ENCODE assay signal across 1 cellular context in the genomic region with DNA sequence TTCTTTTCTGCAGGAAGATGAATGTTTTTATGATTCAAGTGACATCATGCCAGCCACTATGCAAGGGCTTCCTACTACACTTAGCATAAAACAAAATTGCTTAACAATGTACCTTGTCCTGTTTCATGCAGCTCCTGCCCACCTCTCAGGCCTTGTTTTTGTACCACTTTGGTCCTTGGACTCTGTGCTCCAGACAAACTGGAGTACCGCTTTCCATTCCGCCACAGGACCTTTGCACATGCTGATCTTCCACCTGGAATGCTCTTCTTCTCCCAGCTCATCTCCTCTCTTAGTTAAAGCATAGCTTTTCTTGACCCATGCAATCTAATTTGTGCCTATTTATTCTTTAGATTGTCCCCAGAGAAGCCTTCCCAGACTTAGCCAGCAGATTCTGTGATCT.
TF ChIP-seq lines count a peak whose summit lies in the region.

No MANE protein-coding gene starts in this region.

TF ChIP-seq in HepG2, 621 proteins besides CTCF, POLR2A, EP300 and RAD21 (continued from another document):
- TF ChIP-seq ZNF251 (CRISPR knock-in tag; IDR thresholded peaks at IDR 0.05) (no peak), ZZZ3 (CRISPR knock-in tag; IDR thresholded peaks at IDR 0.05; ENCODE audit: borderline replicate concordance) (no peak), AGO2 (optimal IDR thresholded peaks at IDR 0.05; ENCODE audit: low read depth, low read length) (no peak), XBP1 (CRISPR knock-in tag; IDR thresholded peaks at IDR 0.05) (no peak), NFKB2 (CRISPR knock-in tag; IDR thresholded peaks at IDR 0.05; ENCODE audit: borderline replicate concordance) (no peak), ZMAT3 (CRISPR knock-in tag; conservative IDR thresholded peaks at IDR 0.05) (no peak), ZNF572 (CRISPR knock-in tag; IDR thresholded peaks at IDR 0.05) (no peak), ZNF546 (CRISPR knock-in tag; conservative IDR thresholded peaks at IDR 0.05) (no peak), TP53 (CRISPR knock-in tag; conservative IDR thresholded peaks at IDR 0.05) (no peak), SOX13 (IDR thresholded peaks at IDR 0.05) (no peak), SOX13 (CRISPR knock-in tag; conservative IDR thresholded peaks at IDR 0.05 in 1 of 2, IDR thresholded peaks at IDR 0.05 in 1 of 2) (peak in 1 of 2 experiments; percentile 55; a peak in 2 of 4 replicates), IRF2 (CRISPR knock-in tag; IDR thresholded peaks at IDR 0.05) (no peak), CHD4 (IDR thresholded peaks at IDR 0.05; ENCODE audit: borderline replicate concordance, low read length) (peak; percentile 96), ZFP36L2 (CRISPR knock-in tag; IDR thresholded peaks at IDR 0.05) (no peak), CBFB (CRISPR knock-in tag; IDR thresholded peaks at IDR 0.05) (no peak), PPARG (CRISPR knock-in tag; conservative IDR thresholded peaks at IDR 0.05) (0 out of 2 replicates have a peak, but pooled peaks have one; percentile 42), ZBTB8A (CRISPR knock-in tag; IDR thresholded peaks at IDR 0.05; ENCODE audit: borderline replicate concordance, low read depth) (no peak), POGZ (CRISPR knock-in tag; IDR thresholded peaks at IDR 0.05) (peak; percentile 81), ZNF775 (CRISPR knock-in tag; IDR thresholded peaks at IDR 0.05; ENCODE audit: borderline replicate concordance) (no peak), HDAC6 (IDR thresholded peaks at IDR 0.05; ENCODE audit: low read depth, low read length) (no peak), ZNF510 (CRISPR knock-in tag; IDR thresholded peaks at IDR 0.05; ENCODE audit: low read depth) (no peak), THAP11 (CRISPR knock-in tag; IDR thresholded peaks at IDR 0.05) (no peak)
- TF ChIP-seq, protein P1, sequence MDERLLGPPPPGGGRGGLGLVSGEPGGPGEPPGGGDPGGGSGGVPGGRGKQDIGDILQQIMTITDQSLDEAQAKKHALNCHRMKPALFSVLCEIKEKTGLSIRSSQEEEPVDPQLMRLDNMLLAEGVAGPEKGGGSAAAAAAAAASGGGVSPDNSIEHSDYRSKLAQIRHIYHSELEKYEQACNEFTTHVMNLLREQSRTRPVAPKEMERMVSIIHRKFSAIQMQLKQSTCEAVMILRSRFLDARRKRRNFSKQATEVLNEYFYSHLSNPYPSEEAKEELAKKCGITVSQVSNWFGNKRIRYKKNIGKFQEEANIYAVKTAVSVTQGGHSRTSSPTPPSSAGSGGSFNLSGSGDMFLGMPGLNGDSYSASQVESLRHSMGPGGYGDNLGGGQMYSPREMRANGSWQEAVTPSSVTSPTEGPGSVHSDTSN (CRISPR knock-in tag; IDR thresholded peaks at IDR 0.05): no peak
